ENCODE assay signal across 8 cellular contexts in genomic region chr11:65859134-65859811, GRCh38. TPM values are rescaled to one million over a fixed set of nuclear protein-coding genes. Genes with fewer than 3 reads are reported as not detected.
DNase-seq lines count a peak whose midpoint lies in the region; ATAC-seq and TF ChIP-seq lines count a peak whose summit lies in the region.

No MANE protein-coding gene starts in this region.

- H3K4me3 ChIP-seq in ascending aorta: peak overlapping the region; percentile 84 to 99
- peak overlapping the region; percentile 61 for H3K4me3 ChIP-seq in right cardiac atrium (ENCODE audit: low read length)
- H3K4me3 ChIP-seq in uterus: peak overlapping the region; percentile 92 to 99

- H3K36me3 ChIP-seq in ascending aorta (peaks cover 45 to 46% of the 10 kb centered on the region in 2 donors), uterus (no peaks in the 10 kb centered on the region)

- H3K4me3 Mint-ChIP-seq in T-helper 2 cell treated with Interferon-gamma antibody and Interleukin-4, amounts not matched to agents 5 μg/mL and 100 μg/mL, for 36 hours: peak overlapping the region; percentile 91

- peak overlapping the region; percentile 94 to 99 for H3K27ac ChIP-seq in ascending aorta
- peak overlapping the region; percentile 99 for H3K27ac ChIP-seq in right cardiac atrium (ENCODE audit: low read length)
- peak overlapping the region; percentile 98 to 99 for H3K27ac ChIP-seq in uterus

- H3K9me3 ChIP-seq in ascending aorta: no peaks in the 10 kb centered on the region
- H3K9me3 ChIP-seq in right cardiac atrium (ENCODE audit: control insufficient read depth, low read length): no peaks in the 10 kb centered on the region
- H3K9me3 ChIP-seq in uterus: no peaks in the 10 kb centered on the region

- DNase-seq in NCI-H187 treated with DMSO at 0.1 percent for 48 hours (lab: John Stamatoyannopoulos, UW) (peak; percentile 68), ascending aorta (ENCODE audit: low spot score in 2 of 2) (peak; percentile 99 to 100), right cardiac atrium (peak; percentile 100), pulmonary artery endothelial cell (ENCODE audit: low read depth, low spot score) (peak; percentile 95), uterus (peak; percentile 99 to 100)
- DNase-seq in T-helper 2 cell treated with Interferon-gamma antibody and Interleukin-4, amounts not matched to agents 5 μg/mL and 100 μg/mL, for 36 hours (ENCODE audit: low spot score): peak; percentile 99

- intact Hi-C loops in ascending aorta (cut with DNase I) (loop anchor here (1.0 to 10.0 kb wide), 6 partner anchors 26 to 442 kb away; partner anchors contain the start of genes FIBP, KAT5, MAP3K11 and PCNX3), right cardiac atrium (cut with DNase I) (no loop called here), uterus (cut with DNase I; ENCODE audit: low total_unique reads) (no loop called here)

- peak overlapping the region; percentile 98 for H3K27ac Mint-ChIP-seq in T-helper 2 cell treated with Interferon-gamma antibody and Interleukin-4, amounts not matched to agents 5 μg/mL and 100 μg/mL, for 36 hours

- TF ChIP-seq CTCF in ascending aorta (IDR thresholded peaks at IDR 0.05): peak in 1 of 3 experiments; percentile 16
- peak in 2 of 4 experiments; percentile 19 to 24 for TF ChIP-seq CTCF in uterus (IDR thresholded peaks at IDR 0.05)

- TF ChIP-seq POLR2A in uterus (IDR thresholded peaks at IDR 0.05): peak; percentile 95 to 99

- H3K4me1 Mint-ChIP-seq in T-helper 2 cell treated with Interferon-gamma antibody and Interleukin-4, amounts not matched to agents 5 μg/mL and 100 μg/mL, for 36 hours (ENCODE audit: low read depth): peaks cover 47% of the 10 kb centered on the region

- no peaks in the 10 kb centered on the region for H3K27me3 ChIP-seq in ascending aorta
- H3K27me3 ChIP-seq in right cardiac atrium (ENCODE audit: control insufficient read depth, insufficient read depth): no peaks in the 10 kb centered on the region
- no peaks in the 10 kb centered on the region for H3K27me3 ChIP-seq in uterus

- H3K27me3 Mint-ChIP-seq in T-helper 2 cell treated with Interferon-gamma antibody and Interleukin-4, amounts not matched to agents 5 μg/mL and 100 μg/mL, for 36 hours (ENCODE audit: low read depth): no peaks in the 10 kb centered on the region

- peak; percentile 58 for ATAC-seq in GM18502 (IDR thresholded peaks at IDR 0.05; ENCODE audit: poor library complexity, unreplicated experiment)
- peak; percentile 37 for ATAC-seq in HG02970 (IDR thresholded peaks at IDR 0.05; ENCODE audit: low FRiP score, unreplicated experiment)
- peak; percentile 84 for ATAC-seq in right cardiac atrium

- H3K9me3 Mint-ChIP-seq in T-helper 2 cell treated with Interferon-gamma antibody and Interleukin-4, amounts not matched to agents 5 μg/mL and 100 μg/mL, for 36 hours: no peaks in the 10 kb centered on the region

- H3K4me1 ChIP-seq in ascending aorta (peaks cover 21 to 27% of the 10 kb centered on the region in 2 donors), right cardiac atrium (ENCODE audit: control insufficient read depth, insufficient read depth, low read length) (peaks cover 5% of the 10 kb centered on the region), uterus (peaks cover 7 to 13% of the 10 kb centered on the region in 2 donors)

- WGBS in right cardiac atrium: under 1% methylated on average over 45 of the region's 45 CpGs

- peaks cover 53% of the 10 kb centered on the region for H3K36me3 Mint-ChIP-seq in T-helper 2 cell treated with Interferon-gamma antibody and Interleukin-4, amounts not matched to agents 5 μg/mL and 100 μg/mL, for 36 hours (ENCODE audit: low read depth)

RNA-seq across cellular contexts. Expression of gene MUS81, which starts 1.0 kb away (rescaled TPM):
- total RNA-seq in ascending aorta (45.0 TPM), right cardiac atrium (10 to 100 TPM; 33.3 to 39.5 (median 35.8) TPM), pulmonary artery endothelial cell (50.7 and 52.8 TPM in 2 replicates), uterus (100 to 1,000 TPM in 1 of 4 donors, 10 to 100 TPM in 3; 28.8 to 108 (median 75.0) TPM)
- polyA plus RNA-seq in right cardiac atrium: 44.7 TPM

RNA-seq across cellular contexts. Expression of gene CFL1, which starts 1.3 kb away (rescaled TPM):
- total RNA-seq in ascending aorta: 974 TPM
- total RNA-seq in right cardiac atrium: 100 to 1,000 TPM; 285 to 470 (median 377) TPM
- 389 TPM for polyA plus RNA-seq in right cardiac atrium
- 1,363 and 1,402 TPM in 2 replicates for total RNA-seq in pulmonary artery endothelial cell
- total RNA-seq in uterus: 100 to 1,000 TPM; 227 to 514 (median 399) TPM

RNA-seq across cellular contexts. Expression of gene EFEMP2, which starts 13.3 kb away (rescaled TPM):
- total RNA-seq in ascending aorta (92.8 TPM), right cardiac atrium (100 to 1,000 TPM; 139 to 164 (median 142) TPM), pulmonary artery endothelial cell (23.9 and 32.8 TPM in 2 replicates), uterus (100 to 1,000 TPM in 1 of 4 donors, 10 to 100 TPM in 3; 56.1 to 165 (median 87.3) TPM)
- 128 TPM for polyA plus RNA-seq in right cardiac atrium

RNA-seq across cellular contexts. Expression of gene CTSW, which starts 20.4 kb away (rescaled TPM):
- total RNA-seq in ascending aorta: not detected
- 1 to 10 TPM in 1 of 4 donors, under 1 TPM in 3; 0.45 to 1.7 (median 0.64) TPM for total RNA-seq in right cardiac atrium
- polyA plus RNA-seq in right cardiac atrium: 0.79 TPM
- total RNA-seq in pulmonary artery endothelial cell: 0.07 TPM in 1 of 2 replicates, not detected in the other
- 1 to 10 TPM in 1 of 4 donors, under 1 TPM in 1, not detected in 2; 0.62 to 3.6 TPM for total RNA-seq in uterus

RNA-seq across cellular contexts. Expression of gene SNX32, which starts 25.5 kb away (rescaled TPM):
- not detected for total RNA-seq in ascending aorta
- total RNA-seq in right cardiac atrium: under 1 TPM in 3 of 4 donors, not detected in 1; 0.20 to 0.88 (median 0.48) TPM
- 0.20 TPM for polyA plus RNA-seq in right cardiac atrium
- total RNA-seq in pulmonary artery endothelial cell: 0.14 and 0.79 TPM in 2 replicates
- total RNA-seq in uterus: 1 to 10 TPM in 1 of 4 donors, under 1 TPM in 1, not detected in 2; 0.58 to 2.6 TPM

Comparison
In these comparisons a context has a peak if more than half of its experiments do, and no peak if none do; other contexts are left out.
1. Peak in every context shown above with its lines: DNase-seq, ATAC-seq, H3K4me3 ChIP-seq and H3K27ac ChIP-seq.